Comparison of ENCODE assay signal across 7 cellular contexts in genomic region chr1:161726631-161727342, GRCh38. TPM values are rescaled to one million over a fixed set of nuclear protein-coding genes. Genes with fewer than 3 reads are reported as not detected.
A peak's percentile ranks its signal among the peaks of the same experiment; 100 is the strongest.
DNase-seq lines count a peak whose midpoint lies in the region; ATAC-seq, FAIRE-seq and TF ChIP-seq lines count a peak whose summit lies in the region.

No MANE protein-coding gene starts in this region.

- peak; percentile 70 for DNase-seq in GM12892 (ENCODE audit: insufficient read length)
- peak; percentile 89 for DNase-seq in NCI-H146 (lab: John Stamatoyannopoulos, UW)
- peak; percentile 81 for DNase-seq in WTC11 (ENCODE audit: low spot score)
- peak; percentile 56 for DNase-seq in central memory CD4-positive, alpha-beta T cell
- DNase-seq in iris pigment epithelial cell (ENCODE audit: low read depth), result peak; percentile 78
- DNase-seq in stimulated activated CD4-positive, alpha-beta T cell treated with anti-CD3 and anti-CD28 coated beads, Interleukin-12 subunit alpha, Interleukin-12 subunit beta, amount 100 ng/mL, for 4 hours, result peak; percentile 63

- POLR2A ChIA-PET in WTC11 (lab: Charles Lee), result interaction anchor here (0.7 to 2.6 kb wide), 2 partner anchors 23 to 1230 kb away, joined by 3 to 10 read pairs; partner anchors contain the start of gene DUSP12

- peak; percentile 53 for ATAC-seq in HG02610 (IDR thresholded peaks at IDR 0.05; ENCODE audit: unreplicated experiment)
- peak; percentile 78 for ATAC-seq in WTC11

- CTCF ChIA-PET in WTC11 (lab: Charles Lee), result interaction anchor here (0.6 to 2.4 kb wide), 13 partner anchors 9 to 337 kb away, joined by 3 to 23 read pairs (median 4); partner anchors contain the start of gene DUSP12

- TF ChIP-seq CTCF in WTC11 (IDR thresholded peaks at IDR 0.05), result no peak

- peaks cover 67% of the 10 kb centered on the region for H3K27me3 Mint-ChIP-seq in WTC11 (ENCODE audit: low read depth)

- peaks cover 34% of the 10 kb centered on the region for H3K4me1 Mint-ChIP-seq in WTC11

- H3K9me3 Mint-ChIP-seq in WTC11, result no peaks in the 10 kb centered on the region

- peak overlapping the region; percentile 90 for H3K4me3 Mint-ChIP-seq in WTC11

- peak; percentile 82 for FAIRE-seq in GM12892 (lab: Jason Lieb, UNC)

- TF ChIP-seq POLR2A in GM12892 (IDR thresholded peaks at IDR 0.05; ENCODE audit: low read depth, low read length), result peak; percentile 95

- H3K36me3 Mint-ChIP-seq in WTC11, result no peaks in the 10 kb centered on the region

- no peak overlapping the region for H3K27ac Mint-ChIP-seq in WTC11

TF ChIP-seq in WTC11, 78 proteins besides CTCF, POLR2A, EP300 and RAD21:
- TF ChIP-seq TCF7 (CRISPR knock-in tag; IDR thresholded peaks at IDR 0.05; ENCODE audit: low read depth) (0 out of 2 replicates have a peak, but pooled peaks have one; percentile 2), ARID4B (CRISPR knock-in tag; IDR thresholded peaks at IDR 0.05; ENCODE audit: borderline replicate concordance) (0 out of 2 replicates have a peak, but pooled peaks have one; percentile 15), CREB1 (CRISPR knock-in tag; IDR thresholded peaks at IDR 0.05) (no peak), NFATC4 (CRISPR knock-in tag; IDR thresholded peaks at IDR 0.05) (no peak), CREM (CRISPR knock-in tag; IDR thresholded peaks at IDR 0.05) (0 out of 2 replicates have a peak, but pooled peaks have one; percentile 17), ZNF512 (CRISPR knock-in tag; IDR thresholded peaks at IDR 0.05; ENCODE audit: borderline replicate concordance) (no peak), ETV6 (CRISPR knock-in tag; IDR thresholded peaks at IDR 0.05) (peak; percentile 48; the same call in 1 of the 2 replicates), ESRRA (CRISPR knock-in tag; IDR thresholded peaks at IDR 0.05; ENCODE audit: borderline replicate concordance) (0 out of 2 replicates have a peak, but pooled peaks have one; percentile 37), ATF1 (CRISPR knock-in tag; IDR thresholded peaks at IDR 0.05) (peak; percentile 8; the same call in 1 of the 2 replicates), HMGXB4 (CRISPR knock-in tag; IDR thresholded peaks at IDR 0.05) (peak; percentile 13; the same call in 1 of the 2 replicates), FOXP4 (CRISPR knock-in tag; IDR thresholded peaks at IDR 0.05) (0 out of 2 replicates have a peak, but pooled peaks have one; percentile 46), ZNF219 (CRISPR knock-in tag; IDR thresholded peaks at IDR 0.05; ENCODE audit: borderline replicate concordance) (0 out of 2 replicates have a peak, but pooled peaks have one; percentile 5), ZNF232 (CRISPR knock-in tag; IDR thresholded peaks at IDR 0.05) (0 out of 2 replicates have a peak, but pooled peaks have one; percentile 49), NFYB (CRISPR knock-in tag; conservative IDR thresholded peaks at IDR 0.05; ENCODE audit: low read depth) (no peak), CDX4 (CRISPR knock-in tag; IDR thresholded peaks at IDR 0.05; ENCODE audit: borderline replicate concordance) (no peak), TEAD1 (CRISPR knock-in tag; IDR thresholded peaks at IDR 0.05) (no peak; the same call in 1 of the 2 replicates), ZNF423 (CRISPR knock-in tag; IDR thresholded peaks at IDR 0.05) (no peak)

RNA-seq across cellular contexts. Expression of gene FCRLB, which starts 5.4 kb away (rescaled TPM):
- 2.0 TPM for polyA plus RNA-seq in GM12892 (2012; ENCODE audit: missing spikeins)
- 0.16 to 0.50 TPM (median 0.37 TPM) in 3 replicates for total RNA-seq in WTC11 (2021)

RNA-seq across cellular contexts. Expression of gene FCRLA, which starts 19.8 kb away (rescaled TPM):
- polyA plus RNA-seq in GM12892 (2012; ENCODE audit: missing spikeins), result 133 TPM
- total RNA-seq in WTC11 (2021), result 0.11 to 0.25 TPM (median 0.15 TPM) in 3 replicates

RNA-seq across cellular contexts. Expression of gene DUSP12, which starts 22.8 kb away (rescaled TPM):
- 16.5 TPM for polyA plus RNA-seq in GM12892 (2012; ENCODE audit: missing spikeins)
- 24.5 to 29.4 TPM (median 27.6 TPM) in 3 replicates for total RNA-seq in WTC11 (2021)

RNA-seq across cellular contexts. Expression of gene ATF6, which starts 39.3 kb away (rescaled TPM):
- polyA plus RNA-seq in GM12892 (2012; ENCODE audit: missing spikeins), result 12.9 TPM
- 10.6 to 13.9 TPM (median 13.7 TPM) in 3 replicates for total RNA-seq in WTC11 (2021)

Comparison
In these comparisons a context has a peak if more than half of its experiments do, and no peak if none do; other contexts are left out.
1. Peak in every context shown above with its lines: DNase-seq and ATAC-seq.